Comparison of ENCODE assay signal across 24 cellular contexts in the genomic region with DNA sequence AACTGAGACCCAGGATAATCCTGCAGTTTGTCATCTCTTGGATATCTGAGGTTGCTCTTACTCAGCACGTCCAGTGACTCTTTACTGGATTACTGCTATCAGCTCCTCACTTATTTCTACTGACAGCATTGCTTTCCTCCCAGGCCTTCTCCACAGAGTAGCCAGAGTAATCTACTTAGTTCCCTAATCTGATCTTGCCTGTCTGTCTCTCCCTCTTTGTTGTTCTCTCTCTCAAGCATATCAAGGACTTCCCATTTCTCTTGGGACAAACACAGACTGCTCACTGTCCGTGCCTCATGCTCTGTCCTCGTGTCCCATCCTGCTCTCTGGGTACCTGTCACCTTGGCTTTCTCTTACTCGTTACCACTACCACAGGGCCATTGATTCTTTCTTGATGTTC.
DNase-seq lines count a peak whose midpoint lies in the region; ATAC-seq, FAIRE-seq and TF ChIP-seq lines count a peak whose summit lies in the region.
"Had no signal": no experiment of that assay in that cellular context is flagged by ENCODE, and none has a peak within 500 bp of the region (broad histone marks: within the 10 kb centered on the region; RNA-seq: fewer than 3 reads in every experiment).

No MANE protein-coding gene starts in this region.

- CTCF ChIA-PET in PC-3 (lab: Charles Lee): no interaction called here

- peaks cover 4% of the 10 kb centered on the region for H3F3A ChIP-seq in neural progenitor cell (ENCODE audit: low read depth)
- H3F3A ChIP-seq in PC-3 (ENCODE audit: low read length, unreplicated experiment): no peaks in the 10 kb centered on the region

- TF ChIP-seq CTCF in bronchial epithelial cell (IDR thresholded peaks at IDR 0.05; ENCODE audit: insufficient read depth, low read length, severe bottlenecking): no peak
- no peak for TF ChIP-seq CTCF in neural progenitor cell (IDR thresholded peaks at IDR 0.05)
- no peak for TF ChIP-seq CTCF in PC-3 (conservative IDR thresholded peaks at IDR 0.05; ENCODE audit: low read depth, low read length)

- intact Hi-C loops in PC-3 (cut with micrococcal nuclease): no loop called here

- H3K9me3 ChIP-seq in neural progenitor cell (ENCODE audit: low read depth) (no peaks in the 10 kb centered on the region), PC-3 (ENCODE audit: low read length) (no peaks in the 10 kb centered on the region; the same call in 1 of the 2 replicates)
- H3K9me3 ChIP-seq: right lobe of liver, thoracic aorta had no signal

- no peak overlapping the region for H3K27ac ChIP-seq in neural progenitor cell
- H3K27ac ChIP-seq in PC-3 (ENCODE audit: low read length): no peak overlapping the region
- H3K27ac ChIP-seq: dorsolateral prefrontal cortex, epithelial cell of prostate, foreskin keratinocyte, right lobe of liver, thoracic aorta had no signal

- H3K9me3 Mint-ChIP-seq in neural progenitor cell: no peaks in the 10 kb centered on the region

- H3K27me3 ChIP-seq in bronchial epithelial cell (ENCODE audit: control insufficient read depth, insufficient read depth, low read length) (no peaks in the 10 kb centered on the region), neural progenitor cell (no peaks in the 10 kb centered on the region), PC-3 (ENCODE audit: low read length) (no peaks in the 10 kb centered on the region)
- H3K27me3 ChIP-seq: dorsolateral prefrontal cortex, foreskin keratinocyte, right lobe of liver had no signal

- no TSS peak for BruUV-seq in PC-3 (replicated peaks; lab: Mats Ljungman, UMichigan)

- H3K27me3 Mint-ChIP-seq in neural progenitor cell (ENCODE audit: insufficient read depth, low read depth): peaks cover 2% of the 10 kb centered on the region
- H3K27me3 Mint-ChIP-seq: stimulated activated naive B cell treated with anti-CD40 and anti-IgM and Interleukin-4, amounts not matched to agents 10 μg/mL and 1 μg/mL and 100 μg/mL, for 72 hours had no signal

- DNase-seq in ELF-1 (ENCODE audit: low read depth, low spot score) (peak; percentile 13), NCI-H82 (lab: John Stamatoyannopoulos, UW) (peak; percentile 97), bronchial epithelial cell (ENCODE audit: low read depth) (no peak), neural progenitor cell (ENCODE audit: low spot score) (no peak), PC-3 (no peak)
- no peak for DNase-seq in activated naive CD4-positive, alpha-beta T cell treated with Interleukin-2 at 50 U/mL for 16 hours
- DNase-seq: activated gamma-delta T cell; amniotic stem cell; central memory CD4-positive, alpha-beta T cell; dorsolateral prefrontal cortex; foreskin keratinocyte; kidney; naive B cell; NCI-H1105 treated with DMSO at 0.1 percent for 48 hours; NCI-H2081; NCI-H446; right lobe of liver; stimulated activated naive B cell treated with anti-CD40 and anti-IgM and Interleukin-4, amounts not matched to agents 10 μg/mL and 1 μg/mL and 100 μg/mL, for 72 hours; T-helper 1 cell had no signal

- H3K36me3 Mint-ChIP-seq in neural progenitor cell: no peaks in the 10 kb centered on the region
- H3K36me3 Mint-ChIP-seq: stimulated activated naive B cell treated with anti-CD40 and anti-IgM and Interleukin-4, amounts not matched to agents 10 μg/mL and 1 μg/mL and 100 μg/mL, for 72 hours had no signal

- no peak overlapping the region for H3K4me3 ChIP-seq in bronchial epithelial cell (ENCODE audit: low read depth, low read length)
- H3K4me3 ChIP-seq in neural progenitor cell: no peak overlapping the region
- no peak overlapping the region for H3K4me3 ChIP-seq in PC-3 (ENCODE audit: low read length)
- H3K4me3 ChIP-seq: dorsolateral prefrontal cortex, right lobe of liver, thoracic aorta had no signal

- H3K4me2 ChIP-seq in neural progenitor cell: peak overlapping the region; percentile 5
- no peak overlapping the region for H3K4me2 ChIP-seq in PC-3 (ENCODE audit: low read length)

- no peaks in the 10 kb centered on the region for H3K9me2 ChIP-seq in PC-3 (replicated peaks; ENCODE audit: low read length)

- H3K4me1 Mint-ChIP-seq in neural progenitor cell: no peaks in the 10 kb centered on the region
- H3K4me1 Mint-ChIP-seq: naive B cell; stimulated activated naive B cell treated with anti-CD40 and anti-IgM and Interleukin-4, amounts not matched to agents 10 μg/mL and 1 μg/mL and 100 μg/mL, for 72 hours had no signal

- no peak overlapping the region for H3K9ac ChIP-seq in neural progenitor cell
- H3K9ac ChIP-seq in PC-3 (ENCODE audit: low read length): no peak overlapping the region

- H4K20me1 ChIP-seq in neural progenitor cell (ENCODE audit: low read depth) (peaks cover 15% of the 10 kb centered on the region), PC-3 (ENCODE audit: low read length) (no peaks in the 10 kb centered on the region)

- H3K4me3 Mint-ChIP-seq in neural progenitor cell: no peak overlapping the region
- H3K4me3 Mint-ChIP-seq: naive B cell; stimulated activated naive B cell treated with anti-CD40 and anti-IgM and Interleukin-4, amounts not matched to agents 10 μg/mL and 1 μg/mL and 100 μg/mL, for 72 hours had no signal

- FAIRE-seq in bronchial epithelial cell (lab: Jason Lieb, UNC): peak; percentile 13
- FAIRE-seq: HTR-8/SVneo, kidney had no signal

- H3K4me1 ChIP-seq in neural progenitor cell: peaks cover 25% of the 10 kb centered on the region
- H3K4me1 ChIP-seq in PC-3 (ENCODE audit: insufficient read depth, low read length): no peaks in the 10 kb centered on the region
- H3K4me1 ChIP-seq: right lobe of liver had no signal

- H3K79me2 ChIP-seq in neural progenitor cell (ENCODE audit: low read depth) (peaks cover 6% of the 10 kb centered on the region), PC-3 (ENCODE audit: low read length) (no peaks in the 10 kb centered on the region)

- ATAC-seq in HG03520 (IDR thresholded peaks at IDR 0.05; ENCODE audit: unreplicated experiment) (no peak), PC-3 (no peak)
- ATAC-seq: foreskin keratinocyte; HCT116; right lobe of liver; stimulated activated naive B cell treated with anti-CD40 and anti-IgM and Interleukin-4, amounts not matched to agents 10 μg/mL and 1 μg/mL and 100 μg/mL, for 72 hours had no signal

- POLR2A ChIA-PET in PC-3 (lab: Charles Lee; ENCODE audit: unreplicated experiment): no interaction called here

- H3K36me3 ChIP-seq in bronchial epithelial cell (ENCODE audit: control insufficient read depth, insufficient read depth, low read length) (no peaks in the 10 kb centered on the region), neural progenitor cell (no peaks in the 10 kb centered on the region), PC-3 (ENCODE audit: low read depth, low read length) (no peaks in the 10 kb centered on the region)
- H3K36me3 ChIP-seq: right lobe of liver, thoracic aorta had no signal

- no peak overlapping the region for H3K27ac Mint-ChIP-seq in neural progenitor cell
- H3K27ac Mint-ChIP-seq: naive B cell; stimulated activated naive B cell treated with anti-CD40 and anti-IgM and Interleukin-4, amounts not matched to agents 10 μg/mL and 1 μg/mL and 100 μg/mL, for 72 hours had no signal

- H2AFZ ChIP-seq in neural progenitor cell (replicated peaks): no peak overlapping the region
- no peak overlapping the region for H2AFZ ChIP-seq in PC-3 (ENCODE audit: low read length)

Comparison
In these comparisons a context has a peak if more than half of its experiments do, and no peak if none do; other contexts are left out.
1. DNase-seq: peak in ELF-1 (single experiment) and NCI-H82 (single experiment); none in bronchial epithelial cell (single experiment), neural progenitor cell (single experiment), activated naive CD4-positive, alpha-beta T cell treated with Interleukin-2 at 50 U/mL for 16 hours (single experiment) and PC-3 (single experiment).